23 cellular contexts compared by ENCODE assay signal in genomic region chr3:102736961-102737304, GRCh38.
"Had no signal": no experiment of that assay in that cellular context is flagged by ENCODE, and none has a peak within 500 bp of the region (broad histone marks: within the 10 kb centered on the region; RNA-seq: fewer than 3 reads in every experiment).

No MANE protein-coding gene starts in this region.

- H3K27ac ChIP-seq: neutrophil, pancreas, psoas muscle, right lobe of liver, sigmoid colon, stomach, thoracic aorta, thyroid gland, tibial nerve, vagina had no signal

- H3K4me3 ChIP-seq: pancreas, psoas muscle, right lobe of liver, sigmoid colon, stomach, thoracic aorta, thyroid gland, tibial nerve, vagina had no signal

- H3K4me1 ChIP-seq: pancreas, psoas muscle, right lobe of liver, sigmoid colon, stomach, thyroid gland, vagina had no signal

- DNase-seq: naive B cell; naive thymus-derived CD8-positive, alpha-beta T cell; nephron progenitor cell; posterior cingulate gyrus; psoas muscle; right lobe of liver; sigmoid colon; small intestine; stimulated activated CD4-positive, alpha-beta T cell treated with anti-CD3 and anti-CD28 coated beads, Interleukin-15, amount 100 ng/mL, for 24 hours; stimulated activated CD4-positive, alpha-beta T cell treated with anti-CD3 and anti-CD28 coated beads, Interleukin-2, amount 100 ng/mL, for 24 hours; stimulated activated CD4-positive, alpha-beta T cell treated with anti-CD3 and anti-CD28 coated beads, Interleukin-2, amount 100 ng/mL, for 48 hours; stimulated activated CD4-positive, alpha-beta T cell treated with anti-CD3 and anti-CD28 coated beads, Interleukin-4, amount 100 ng/mL, for 24 hours; stimulated activated naive B cell treated with anti-CD40 and anti-IgM and Interleukin-4, amounts not matched to agents 10 μg/mL and 1 μg/mL and 100 μg/mL, for 72 hours; stimulated activated naive CD4-positive, alpha-beta T cell treated with Interleukin-2 at 50 U/mL for 16 hours; stomach; thyroid gland had no signal

- H3K9me3 ChIP-seq: neutrophil, pancreas, psoas muscle, right lobe of liver, sigmoid colon, stomach, thoracic aorta, thyroid gland, tibial nerve, vagina had no signal

- H3K27me3 ChIP-seq: neutrophil, pancreas, right lobe of liver, sigmoid colon, stomach, thyroid gland, tibial nerve, vagina had no signal

- H3K36me3 ChIP-seq: neutrophil, pancreas, right lobe of liver, sigmoid colon, stomach, thoracic aorta, thyroid gland, tibial nerve, vagina had no signal

- ATAC-seq: naive thymus-derived CD8-positive, alpha-beta T cell; natural killer cell treated with Interleukin-12 subunit alpha and Interleukin-12 subunit beta and Interleukin-15 and Interleukin-18, amount 100 ng/mL, for 72 hours; pancreas; psoas muscle; right lobe of liver; stimulated activated naive B cell treated with anti-CD40 and anti-IgM and Interleukin-4, amounts not matched to agents 10 μg/mL and 1 μg/mL and 100 μg/mL, for 72 hours had no signal

- FAIRE-seq: pancreas, small intestine, urothelium cell line had no signal
